27 cellular contexts compared by ENCODE assay signal in genomic region chr5:140012443-140012842, GRCh38. TPM values are rescaled to one million over a fixed set of nuclear protein-coding genes. Genes with fewer than 3 reads are reported as not detected.
A peak's percentile ranks its signal among the peaks of the same experiment; 100 is the strongest.
DNase-seq lines count a peak whose midpoint lies in the region; ATAC-seq, FAIRE-seq and TF ChIP-seq lines count a peak whose summit lies in the region.
"Had no signal": no experiment of that assay in that cellular context is flagged by ENCODE, and none has a peak within 500 bp of the region (broad histone marks: within the 10 kb centered on the region; RNA-seq: fewer than 3 reads in every experiment).

No MANE protein-coding gene starts in this region.

- H3K4me2 ChIP-seq in GM12878 (ENCODE audit: control insufficient read depth, insufficient read depth), result no peak overlapping the region
- H3K4me2 ChIP-seq: A549; BLaER1 treated with 17β-estradiol and CSF1 and Interleukin-3, amounts not matched to agents 10 nM and 100 nM had no signal

- TF ChIP-seq CTCF in GM12878 (IDR thresholded peaks at IDR 0.05 in 2 of 3, conservative IDR thresholded peaks at IDR 0.05 in 1 of 3; ENCODE audit: control insufficient read depth in 2 of 3, extremely low read depth in 1 of 3, insufficient read depth in 1 of 3, low read depth in 3 of 3, low read length in 3 of 3) (no peak), gastrocnemius medialis (IDR thresholded peaks at IDR 0.05 in 4 of 5, conservative IDR thresholded peaks at IDR 0.05 in 1 of 5) (no peak), transverse colon (IDR thresholded peaks at IDR 0.05) (no peak)

- peaks cover 5% of the 10 kb centered on the region for H3K27me3 Mint-ChIP-seq in activated T-helper 17 cell treated with anti-CD3 and anti-CD28 coated beads, Interleukin-2, amount 50 U/mL, for 72 hours

- intact Hi-C loops in GM12878 (cut with micrococcal nuclease; ENCODE audit: unreplicated experiment), result no loop called here
- intact Hi-C loops in gastrocnemius medialis (cut with DNase I; ENCODE audit: low total_unique reads), result no loop called here
- intact Hi-C loops in transverse colon (cut with DNase I; ENCODE audit: low total_unique reads), result no loop called here

- WGBS in GM12878 (ENCODE audit: insufficient coverage, insufficient replicate concordance, low lambda C conversion rate, missing lambda C conversion rate), result 0% methylated on average over 1 of the region's 1 CpG
- WGBS in transverse colon (ENCODE audit: low coverage in 1 of 2), 2 donors, result 86 to 91% methylated on average over 1 of the region's 1 CpG

- H3K4me3 Mint-ChIP-seq in stimulated activated effector memory CD8-positive, alpha-beta T cell treated with anti-CD3 and anti-CD28 coated beads, Interleukin-12 subunit alpha, Interleukin-12 subunit beta, amount 100 ng/mL, for 72 hours, result no peak overlapping the region
- no peak overlapping the region for H3K4me3 Mint-ChIP-seq in activated T-helper 17 cell treated with anti-CD3 and anti-CD28 coated beads, Interleukin-2, amount 50 U/mL, for 72 hours
- H3K4me3 Mint-ChIP-seq: B cell; CD4-positive, alpha-beta T cell; CD8-positive, alpha-beta T cell had no signal

- H3K79me2 ChIP-seq in GM12878 (ENCODE audit: control insufficient read depth, insufficient read depth, low read length), result peaks cover 32% of the 10 kb centered on the region

- no peak for TF ChIP-seq EP300 in GM12878 (IDR thresholded peaks at IDR 0.05; ENCODE audit: borderline replicate concordance in 1 of 2, control insufficient read depth in 1 of 2, low read depth in 2 of 2, low read length in 2 of 2)
- TF ChIP-seq EP300 in transverse colon (IDR thresholded peaks at IDR 0.05; ENCODE audit: low read depth), result no peak

- peaks cover 2% of the 10 kb centered on the region; the same call in 2 of the 3 replicates for H3K9me3 ChIP-seq in GM12878 (replicated peaks; ENCODE audit: control insufficient read depth, insufficient read depth, low read length)
- no peaks in the 10 kb centered on the region for H3K9me3 ChIP-seq in gastrocnemius medialis
- no peaks in the 10 kb centered on the region for H3K9me3 ChIP-seq in transverse colon
- H3K9me3 ChIP-seq: A549; BLaER1 treated with 17β-estradiol and CSF1 and Interleukin-3, amounts not matched to agents 10 nM and 100 nM had no signal

- H3K9me3 Mint-ChIP-seq in stimulated activated effector memory CD8-positive, alpha-beta T cell treated with anti-CD3 and anti-CD28 coated beads, Interleukin-12 subunit alpha, Interleukin-12 subunit beta, amount 100 ng/mL, for 72 hours, result no peaks in the 10 kb centered on the region
- no peaks in the 10 kb centered on the region for H3K9me3 Mint-ChIP-seq in activated T-helper 17 cell treated with anti-CD3 and anti-CD28 coated beads, Interleukin-2, amount 50 U/mL, for 72 hours
- H3K9me3 Mint-ChIP-seq: CD4-positive, alpha-beta T cell; CD8-positive, alpha-beta T cell had no signal

- no peak for TF ChIP-seq RAD21 in GM12878 (IDR thresholded peaks at IDR 0.05; ENCODE audit: insufficient read depth, low read depth, low read length)

- in situ Hi-C loops in GM12878 (cut with MboI) (no loop called here), gastrocnemius medialis (cut with MboI; ENCODE audit: low sequenced_read_pairs in 4 of 4) (no loop called here), transverse colon (cut with MboI; ENCODE audit: low pct_ligation_motif_present in 1 of 4, low pct_unique_long_range_greater_than_20kb in 1 of 4, low sequenced_read_pairs in 3 of 4) (no loop called here)

- no TSS peak for BruUV-seq in GM12878 (replicated peaks; lab: Mats Ljungman, UMichigan)

- H3K27ac ChIP-seq in GM12878 (ENCODE audit: control insufficient read depth, insufficient read depth), result peak overlapping the region; percentile 63
- H3K27ac ChIP-seq in gastrocnemius medialis, result peak overlapping the region; percentile 85 to 91 (median 87)
- no peak overlapping the region for H3K27ac ChIP-seq in transverse colon
- H3K27ac ChIP-seq: 22Rv1; A549; BLaER1 treated with 17β-estradiol and CSF1 and Interleukin-3, amounts not matched to agents 10 nM and 100 nM; C4-2B had no signal

- POLR2A ChIA-PET in GM12878 (lab: Charles Lee), result interaction anchor here (1.4 to 1.9 kb wide), 3 partner anchors 10 to 28 kb away, joined by 6 to 7 read pairs (median 6); no protein-coding TSS in a partner anchor

- FAIRE-seq in GM12891 (lab: Jason Lieb, UNC), result peak; percentile 16
- no peak for FAIRE-seq in GM12878 (lab: Jason Lieb, UNC)
- FAIRE-seq: A549, D721Med, GM18507 had no signal

- RAD21 ChIA-PET in GM12878 (lab: Charles Lee; ENCODE audit: unreplicated experiment), result interaction anchor here (1.0 to 2.3 kb wide), 4 partner anchors 10 to 43 kb away, joined by 3 to 7 read pairs (median 4); no protein-coding TSS in a partner anchor

- no peak overlapping the region for H2AFZ ChIP-seq in GM12878 (ENCODE audit: control insufficient read depth, low read depth, low read length)

- no peak for ATAC-seq in GM12878
- no peak for ATAC-seq in gastrocnemius medialis
- ATAC-seq in stimulated activated effector memory CD8-positive, alpha-beta T cell treated with anti-CD3 and anti-CD28 coated beads, Interleukin-12 subunit alpha, Interleukin-12 subunit beta, amount 100 ng/mL, for 72 hours, result peak; percentile 28
- ATAC-seq in activated CD4-positive, CD25-positive, alpha-beta regulatory T cell treated with anti-CD3 and anti-CD28 coated beads, Interleukin-2, amount 50 U/mL, for 24 hours, result no peak
- no peak for ATAC-seq in activated T-helper 17 cell treated with anti-CD3 and anti-CD28 coated beads, Interleukin-2, amount 50 U/mL, for 72 hours (replicated peaks)
- ATAC-seq: A549; CD8-positive, alpha-beta T cell had no signal

- no peaks in the 10 kb centered on the region for H3K36me3 Mint-ChIP-seq in stimulated activated effector memory CD8-positive, alpha-beta T cell treated with anti-CD3 and anti-CD28 coated beads, Interleukin-12 subunit alpha, Interleukin-12 subunit beta, amount 100 ng/mL, for 72 hours
- no peaks in the 10 kb centered on the region for H3K36me3 Mint-ChIP-seq in activated T-helper 17 cell treated with anti-CD3 and anti-CD28 coated beads, Interleukin-2, amount 50 U/mL, for 72 hours (ENCODE audit: low read depth)
- H3K36me3 Mint-ChIP-seq: CD8-positive, alpha-beta T cell had no signal

- DNase-seq in GM12891 (ENCODE audit: insufficient read length, low spot score), result no peak
- DNase-seq in GM12878 (ENCODE audit: low read depth, low spot score), result no peak
- no peak for DNase-seq in gastrocnemius medialis
- no peak for DNase-seq in stimulated activated effector memory CD8-positive, alpha-beta T cell treated with anti-CD3 and anti-CD28 coated beads, Interleukin-12 subunit alpha, Interleukin-12 subunit beta, amount 100 ng/mL, for 72 hours (ENCODE audit: low spot score in 2 of 2)
- no peak for DNase-seq in pons (ENCODE audit: low spot score)
- DNase-seq in transverse colon, result no peak
- DNase-seq: AML-193; Caco-2; Calu3; CD4-positive, alpha-beta T cell; CD8-positive, alpha-beta T cell; DMS153; DMS53; DMS79; DND-41; EL; GDM1 had no signal

- TF ChIP-seq POLR2A in GM12891 (IDR thresholded peaks at IDR 0.05; ENCODE audit: low read depth, low read length) (no peak), GM12878 (IDR thresholded peaks at IDR 0.05; ENCODE audit: low read depth, low read length) (no peak), gastrocnemius medialis (IDR thresholded peaks at IDR 0.05) (no peak), transverse colon (IDR thresholded peaks at IDR 0.05) (no peak)

- no peak overlapping the region for H3K4me3 ChIP-seq in GM12878
- H3K4me3 ChIP-seq in gastrocnemius medialis, result no peak overlapping the region
- H3K4me3 ChIP-seq in transverse colon, result no peak overlapping the region
- H3K4me3 ChIP-seq: A549; BLaER1 treated with 17β-estradiol and CSF1 and Interleukin-3, amounts not matched to agents 10 nM and 100 nM had no signal

- H3K27me3 ChIP-seq in GM12878 (replicated peaks in 1 of 2; ENCODE audit: control insufficient read depth in 2 of 2, insufficient read depth in 2 of 2, low read length in 1 of 2) (no peaks in the 10 kb centered on the region), gastrocnemius medialis (no peaks in the 10 kb centered on the region), transverse colon (peaks cover 21% of the 10 kb centered on the region)
- H3K27me3 ChIP-seq: BLaER1 treated with 17β-estradiol and CSF1 and Interleukin-3, amounts not matched to agents 10 nM and 100 nM had no signal

- H3K4me1 Mint-ChIP-seq in stimulated activated effector memory CD8-positive, alpha-beta T cell treated with anti-CD3 and anti-CD28 coated beads, Interleukin-12 subunit alpha, Interleukin-12 subunit beta, amount 100 ng/mL, for 72 hours, result no peaks in the 10 kb centered on the region
- H3K4me1 Mint-ChIP-seq in activated T-helper 17 cell treated with anti-CD3 and anti-CD28 coated beads, Interleukin-2, amount 50 U/mL, for 72 hours, result no peaks in the 10 kb centered on the region
- H3K4me1 Mint-ChIP-seq: B cell had no signal

- CTCF ChIA-PET in GM12878 (lab: Yijun Ruan, JAX), result interaction anchor here (1.3 to 6.1 kb wide), 2 partner anchors 40 to 43 kb away, joined by 3 to 45 read pairs; no protein-coding TSS in a partner anchor

- H3K27ac Mint-ChIP-seq in stimulated activated effector memory CD8-positive, alpha-beta T cell treated with anti-CD3 and anti-CD28 coated beads, Interleukin-12 subunit alpha, Interleukin-12 subunit beta, amount 100 ng/mL, for 72 hours, result no peak overlapping the region
- no peak overlapping the region for H3K27ac Mint-ChIP-seq in activated T-helper 17 cell treated with anti-CD3 and anti-CD28 coated beads, Interleukin-2, amount 50 U/mL, for 72 hours
- H3K27ac Mint-ChIP-seq: B cell; CD4-positive, alpha-beta T cell; CD8-positive, alpha-beta T cell had no signal

- H3K36me3 ChIP-seq in GM12878 (ENCODE audit: control insufficient read depth in 2 of 2, insufficient read depth in 2 of 2, low read length in 1 of 2) (no peaks in the 10 kb centered on the region; a peak in 1 of 4 replicates), gastrocnemius medialis (no peaks in the 10 kb centered on the region), transverse colon (no peaks in the 10 kb centered on the region)
- H3K36me3 ChIP-seq: BLaER1 treated with 17β-estradiol and CSF1 and Interleukin-3, amounts not matched to agents 10 nM and 100 nM had no signal

- SMC1A ChIA-PET in GM12878 (lab: Charles Lee; ENCODE audit: uncharacterized antibody, unreplicated experiment), result interaction anchor here (0.7 to 27.7 kb wide), 4 partner anchors 10 to 235 kb away, joined by 3 to 394 read pairs (median 4); partner anchors contain the start of gene NRG2

- H4K20me1 ChIP-seq in GM12878 (ENCODE audit: control insufficient read depth, insufficient read depth), result no peaks in the 10 kb centered on the region
- H4K20me1 ChIP-seq: BLaER1 treated with 17β-estradiol and CSF1 and Interleukin-3, amounts not matched to agents 10 nM and 100 nM had no signal

- H3K4me1 ChIP-seq in GM12878 (ENCODE audit: control insufficient read depth, insufficient read depth, low read length), result peaks cover 15% of the 10 kb centered on the region
- H3K4me1 ChIP-seq in gastrocnemius medialis, result peaks cover 47 to 78% of the 10 kb centered on the region in 2 donors
- no peaks in the 10 kb centered on the region for H3K4me1 ChIP-seq in transverse colon
- H3K4me1 ChIP-seq: A549; BLaER1 treated with 17β-estradiol and CSF1 and Interleukin-3, amounts not matched to agents 10 nM and 100 nM had no signal

- H3K9ac ChIP-seq in GM12878 (ENCODE audit: control insufficient read depth, insufficient read depth, low read length), result no peak overlapping the region
- H3K9ac ChIP-seq: BLaER1 treated with 17β-estradiol and CSF1 and Interleukin-3, amounts not matched to agents 10 nM and 100 nM had no signal

RNA-seq across cellular contexts. Expression of gene NRG2, which starts 30.7 kb away (rescaled TPM):
- polyA plus RNA-seq in GM12891 (2012; ENCODE audit: low read depth, missing spikeins), result 11.4 TPM
- total RNA-seq in GM12878 (2013; cell fraction: nucleolus; rRNA removed), result 53.8 and 54.8 TPM in 2 replicates
- total RNA-seq in GM12878 (2014; rRNA removed) (19.7 and 20.3 TPM in 2 replicates), GM12878 (2014; rRNA removed; fragmentation: Illumina TruSeq; extraction: Trizol) (10.8 and 11.9 TPM in 2 replicates), GM12878 (2021) (21.0 and 21.7 TPM in 2 replicates), gastrocnemius medialis (10 to 100 TPM; 10.3 to 28.8 (median 20.0) TPM), transverse colon (10 to 100 TPM in 1 of 4 donors, under 1 TPM in 2, not detected in 1; 0.68 to 12.3 (median 0.95) TPM)
- 1.5 TPM for polyA plus RNA-seq in GM12878 (2011; ENCODE audit: low read depth)
- polyA plus RNA-seq in GM12878 (2011; rRNA removed) (3.2 and 7.3 TPM in 2 replicates), GM12878 (2014; fragmentation: Illumina TruSeq; extraction: Trizol) (4.9 and 11.8 TPM in 2 replicates), GM12878 (2014; fragmentation: Nextera tagmentation; extraction: Ambion mirVana) (under 1 TPM; 0.10 to 0.15 TPM), GM12878 (2014; rRNA removed) (15.4 and 18.7 TPM in 2 replicates), GM12878 (2016; fragmentation: Nextera tagmentation; extraction: Ambion mirVana) (1 to 10 TPM; 3.1 to 3.7 TPM)
- polyA plus RNA-seq in GM12878 (2011; cell fraction: cytosol; rRNA removed), result 7.9 and 9.5 TPM in 2 replicates
- 18.4 and 19.2 TPM in 2 replicates for polyA plus RNA-seq in GM12878 (2011; cell fraction: nucleus; rRNA removed)
- 4.3 and 4.8 TPM in 2 replicates for polyA plus RNA-seq in GM12878 (2012)
- polyA minus RNA-seq in GM12878 (2011; rRNA and poly(A)+ RNA removed), result 5.3 and 9.1 TPM in 2 replicates
- polyA minus RNA-seq in GM12878 (2011; cell fraction: cytosol; rRNA and poly(A)+ RNA removed), result 3.5 and 5.5 TPM in 2 replicates
- 8.6 and 15.8 TPM in 2 replicates for polyA minus RNA-seq in GM12878 (2011; cell fraction: nucleus; rRNA and poly(A)+ RNA removed)
- total RNA-seq in activated T-helper 17 cell treated with anti-CD3 and anti-CD28 coated beads, Interleukin-2, amount 50 U/mL, for 72 hours, result under 1 TPM; 0.11 to 0.48 TPM
- polyA plus RNA-seq: BJ had no signal

Comparison
In these comparisons a context has a peak if more than half of its experiments do, and no peak if none do; other contexts are left out.
1. H3K27ac ChIP-seq: peak in GM12878 (single experiment) and gastrocnemius medialis (4 of 4); none in transverse colon (0 of 4).